1 cellular context compared by ENCODE assay signal in the genomic region with DNA sequence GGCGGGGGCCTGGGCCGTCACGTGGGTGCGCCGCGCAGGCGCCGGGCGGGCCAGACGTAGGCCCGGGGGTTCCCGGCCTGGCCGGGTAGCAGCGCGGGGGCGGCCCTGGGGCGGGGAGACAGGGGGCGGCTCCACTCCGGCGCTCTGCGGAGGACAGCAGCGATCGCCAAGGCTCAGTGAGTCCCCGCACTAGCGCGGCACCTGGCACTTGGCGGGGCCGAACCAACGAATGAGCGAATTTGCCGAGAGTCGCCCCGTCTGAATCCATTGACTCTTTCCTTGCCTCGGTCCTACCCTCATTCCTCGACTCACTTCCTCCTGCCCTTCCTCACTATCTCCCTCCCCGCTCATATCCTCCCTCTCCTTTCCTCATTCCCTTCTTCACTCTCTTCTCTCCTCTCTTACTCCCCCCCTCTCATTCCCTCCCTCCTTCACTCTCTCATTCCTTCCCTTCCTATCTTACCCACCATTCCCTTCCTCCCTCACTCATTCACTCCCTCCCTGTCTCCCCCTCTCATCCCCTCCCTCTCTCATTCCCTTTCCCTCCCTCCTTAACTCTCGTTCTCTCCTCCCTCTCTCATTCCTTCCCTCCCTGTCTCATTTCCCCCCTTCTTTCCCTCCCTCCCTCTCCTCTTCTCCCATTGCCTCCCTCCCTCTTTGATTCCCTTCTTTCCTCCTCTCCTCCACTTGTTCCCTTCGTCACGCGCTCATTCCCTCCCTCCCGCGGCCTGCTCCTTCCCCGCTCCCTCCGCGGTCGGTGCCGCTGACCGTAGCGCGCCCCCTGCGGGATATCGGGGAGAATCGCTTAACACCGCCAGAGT.
TF ChIP-seq lines count a peak whose summit lies in the region.

No MANE protein-coding gene starts in this region.

TF ChIP-seq in GM12878, 131 proteins besides CTCF, POLR2A, EP300 and RAD21 (continued from another document and continues in another):
- TF ChIP-seq HDAC6 (IDR thresholded peaks at IDR 0.05; ENCODE audit: unreplicated experiment) = no peak
- TF ChIP-seq TCF3 (IDR thresholded peaks at IDR 0.05; ENCODE audit: borderline replicate concordance, insufficient read depth, low read depth, low read length) = no peak
- no peak for TF ChIP-seq ZNF217 (IDR thresholded peaks at IDR 0.05)
- TF ChIP-seq, protein P1, sequence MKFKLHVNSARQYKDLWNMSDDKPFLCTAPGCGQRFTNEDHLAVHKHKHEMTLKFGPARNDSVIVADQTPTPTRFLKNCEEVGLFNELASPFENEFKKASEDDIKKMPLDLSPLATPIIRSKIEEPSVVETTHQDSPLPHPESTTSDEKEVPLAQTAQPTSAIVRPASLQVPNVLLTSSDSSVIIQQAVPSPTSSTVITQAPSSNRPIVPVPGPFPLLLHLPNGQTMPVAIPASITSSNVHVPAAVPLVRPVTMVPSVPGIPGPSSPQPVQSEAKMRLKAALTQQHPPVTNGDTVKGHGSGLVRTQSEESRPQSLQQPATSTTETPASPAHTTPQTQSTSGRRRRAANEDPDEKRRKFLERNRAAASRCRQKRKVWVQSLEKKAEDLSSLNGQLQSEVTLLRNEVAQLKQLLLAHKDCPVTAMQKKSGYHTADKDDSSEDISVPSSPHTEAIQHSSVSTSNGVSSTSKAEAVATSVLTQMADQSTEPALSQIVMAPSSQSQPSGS (IDR thresholded peaks at IDR 0.05; ENCODE audit: low read length) = no peak
- TF ChIP-seq SMARCA5 (IDR thresholded peaks at IDR 0.05) = peak; percentile 71; the same call in 1 of the 2 replicates
- TF ChIP-seq SMC3 (IDR thresholded peaks at IDR 0.05; ENCODE audit: borderline replicate concordance, low read length) = peak; percentile 64
- no peak for TF ChIP-seq MEF2B (IDR thresholded peaks at IDR 0.05; ENCODE audit: partially characterized antibody, poor library complexity, severe bottlenecking)
- TF ChIP-seq TCF12 (IDR thresholded peaks at IDR 0.05; ENCODE audit: low read depth, low read length) = peak; percentile 71; the same call in 1 of the 2 replicates
- TF ChIP-seq SMAD5 (IDR thresholded peaks at IDR 0.05; ENCODE audit: low read depth) = no peak
- TF ChIP-seq, protein P2, sequence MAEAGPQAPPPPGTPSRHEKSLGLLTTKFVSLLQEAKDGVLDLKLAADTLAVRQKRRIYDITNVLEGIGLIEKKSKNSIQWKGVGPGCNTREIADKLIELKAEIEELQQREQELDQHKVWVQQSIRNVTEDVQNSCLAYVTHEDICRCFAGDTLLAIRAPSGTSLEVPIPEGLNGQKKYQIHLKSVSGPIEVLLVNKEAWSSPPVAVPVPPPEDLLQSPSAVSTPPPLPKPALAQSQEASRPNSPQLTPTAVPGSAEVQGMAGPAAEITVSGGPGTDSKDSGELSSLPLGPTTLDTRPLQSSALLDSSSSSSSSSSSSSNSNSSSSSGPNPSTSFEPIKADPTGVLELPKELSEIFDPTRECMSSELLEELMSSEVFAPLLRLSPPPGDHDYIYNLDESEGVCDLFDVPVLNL (IDR thresholded peaks at IDR 0.05; ENCODE audit: low read depth, low read length) = no peak
- no peak for TF ChIP-seq FOXM1 (IDR thresholded peaks at IDR 0.05; ENCODE audit: low read depth, low read length)
- peak; percentile 80; the same call in 1 of the 2 replicates for TF ChIP-seq RB1 (IDR thresholded peaks at IDR 0.05; ENCODE audit: borderline replicate concordance)
- no peak for TF ChIP-seq CHD2 (IDR thresholded peaks at IDR 0.05; ENCODE audit: borderline replicate concordance, low read depth, low read length)
- TF ChIP-seq SUPT20H (IDR thresholded peaks at IDR 0.05; ENCODE audit: borderline replicate concordance, control insufficient read depth, low read depth, low read length) = no peak
- TF ChIP-seq RUNX3 (IDR thresholded peaks at IDR 0.05; ENCODE audit: low read length) = peak; percentile 46
- TF ChIP-seq, protein P3, sequence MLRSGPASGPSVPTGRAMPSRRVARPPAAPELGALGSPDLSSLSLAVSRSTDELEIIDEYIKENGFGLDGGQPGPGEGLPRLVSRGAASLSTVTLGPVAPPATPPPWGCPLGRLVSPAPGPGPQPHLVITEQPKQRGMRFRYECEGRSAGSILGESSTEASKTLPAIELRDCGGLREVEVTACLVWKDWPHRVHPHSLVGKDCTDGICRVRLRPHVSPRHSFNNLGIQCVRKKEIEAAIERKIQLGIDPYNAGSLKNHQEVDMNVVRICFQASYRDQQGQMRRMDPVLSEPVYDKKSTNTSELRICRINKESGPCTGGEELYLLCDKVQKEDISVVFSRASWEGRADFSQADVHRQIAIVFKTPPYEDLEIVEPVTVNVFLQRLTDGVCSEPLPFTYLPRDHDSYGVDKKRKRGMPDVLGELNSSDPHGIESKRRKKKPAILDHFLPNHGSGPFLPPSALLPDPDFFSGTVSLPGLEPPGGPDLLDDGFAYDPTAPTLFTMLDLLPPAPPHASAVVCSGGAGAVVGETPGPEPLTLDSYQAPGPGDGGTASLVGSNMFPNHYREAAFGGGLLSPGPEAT (IDR thresholded peaks at IDR 0.05; ENCODE audit: low read depth) = peak; percentile 94
- TF ChIP-seq YY1 (IDR thresholded peaks at IDR 0.05; ENCODE audit: low read depth, low read length) = no peak
- no peak for TF ChIP-seq HCFC1 (IDR thresholded peaks at IDR 0.05; ENCODE audit: low read length)
- TF ChIP-seq NFXL1 (IDR thresholded peaks at IDR 0.05; ENCODE audit: borderline replicate concordance) = no peak
- TF ChIP-seq, protein P4, sequence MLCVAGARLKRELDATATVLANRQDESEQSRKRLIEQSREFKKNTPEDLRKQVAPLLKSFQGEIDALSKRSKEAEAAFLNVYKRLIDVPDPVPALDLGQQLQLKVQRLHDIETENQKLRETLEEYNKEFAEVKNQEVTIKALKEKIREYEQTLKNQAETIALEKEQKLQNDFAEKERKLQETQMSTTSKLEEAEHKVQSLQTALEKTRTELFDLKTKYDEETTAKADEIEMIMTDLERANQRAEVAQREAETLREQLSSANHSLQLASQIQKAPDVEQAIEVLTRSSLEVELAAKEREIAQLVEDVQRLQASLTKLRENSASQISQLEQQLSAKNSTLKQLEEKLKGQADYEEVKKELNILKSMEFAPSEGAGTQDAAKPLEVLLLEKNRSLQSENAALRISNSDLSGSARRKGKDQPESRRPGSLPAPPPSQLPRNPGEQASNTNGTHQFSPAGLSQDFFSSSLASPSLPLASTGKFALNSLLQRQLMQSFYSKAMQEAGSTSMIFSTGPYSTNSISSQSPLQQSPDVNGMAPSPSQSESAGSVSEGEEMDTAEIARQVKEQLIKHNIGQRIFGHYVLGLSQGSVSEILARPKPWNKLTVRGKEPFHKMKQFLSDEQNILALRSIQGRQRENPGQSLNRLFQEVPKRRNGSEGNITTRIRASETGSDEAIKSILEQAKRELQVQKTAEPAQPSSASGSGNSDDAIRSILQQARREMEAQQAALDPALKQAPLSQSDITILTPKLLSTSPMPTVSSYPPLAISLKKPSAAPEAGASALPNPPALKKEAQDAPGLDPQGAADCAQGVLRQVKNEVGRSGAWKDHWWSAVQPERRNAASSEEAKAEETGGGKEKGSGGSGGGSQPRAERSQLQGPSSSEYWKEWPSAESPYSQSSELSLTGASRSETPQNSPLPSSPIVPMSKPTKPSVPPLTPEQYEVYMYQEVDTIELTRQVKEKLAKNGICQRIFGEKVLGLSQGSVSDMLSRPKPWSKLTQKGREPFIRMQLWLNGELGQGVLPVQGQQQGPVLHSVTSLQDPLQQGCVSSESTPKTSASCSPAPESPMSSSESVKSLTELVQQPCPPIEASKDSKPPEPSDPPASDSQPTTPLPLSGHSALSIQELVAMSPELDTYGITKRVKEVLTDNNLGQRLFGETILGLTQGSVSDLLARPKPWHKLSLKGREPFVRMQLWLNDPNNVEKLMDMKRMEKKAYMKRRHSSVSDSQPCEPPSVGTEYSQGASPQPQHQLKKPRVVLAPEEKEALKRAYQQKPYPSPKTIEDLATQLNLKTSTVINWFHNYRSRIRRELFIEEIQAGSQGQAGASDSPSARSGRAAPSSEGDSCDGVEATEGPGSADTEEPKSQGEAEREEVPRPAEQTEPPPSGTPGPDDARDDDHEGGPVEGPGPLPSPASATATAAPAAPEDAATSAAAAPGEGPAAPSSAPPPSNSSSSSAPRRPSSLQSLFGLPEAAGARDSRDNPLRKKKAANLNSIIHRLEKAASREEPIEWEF (IDR thresholded peaks at IDR 0.05; ENCODE audit: insufficient replicate concordance, low read depth, low read length) = no peak
- TF ChIP-seq SPI1 (IDR thresholded peaks at IDR 0.05; ENCODE audit: borderline replicate concordance, insufficient read depth, low read depth, low read length) = no peak
- TF ChIP-seq, protein P5, sequence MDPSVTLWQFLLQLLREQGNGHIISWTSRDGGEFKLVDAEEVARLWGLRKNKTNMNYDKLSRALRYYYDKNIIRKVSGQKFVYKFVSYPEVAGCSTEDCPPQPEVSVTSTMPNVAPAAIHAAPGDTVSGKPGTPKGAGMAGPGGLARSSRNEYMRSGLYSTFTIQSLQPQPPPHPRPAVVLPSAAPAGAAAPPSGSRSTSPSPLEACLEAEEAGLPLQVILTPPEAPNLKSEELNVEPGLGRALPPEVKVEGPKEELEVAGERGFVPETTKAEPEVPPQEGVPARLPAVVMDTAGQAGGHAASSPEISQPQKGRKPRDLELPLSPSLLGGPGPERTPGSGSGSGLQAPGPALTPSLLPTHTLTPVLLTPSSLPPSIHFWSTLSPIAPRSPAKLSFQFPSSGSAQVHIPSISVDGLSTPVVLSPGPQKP (IDR thresholded peaks at IDR 0.05; ENCODE audit: low read depth, low read length) = no peak
- no peak for TF ChIP-seq CBFB (IDR thresholded peaks at IDR 0.05; ENCODE audit: low read depth)
- TF ChIP-seq CBX3 (IDR thresholded peaks at IDR 0.05; ENCODE audit: borderline replicate concordance, low read depth) = no peak
- TF ChIP-seq ZSCAN29 (IDR thresholded peaks at IDR 0.05) = no peak
- no peak for TF ChIP-seq JUNB (IDR thresholded peaks at IDR 0.05)
- peak; percentile 66; the same call in 1 of the 2 replicates for TF ChIP-seq EED (IDR thresholded peaks at IDR 0.05; ENCODE audit: low read depth)
- no peak for TF ChIP-seq TBL1XR1 (IDR thresholded peaks at IDR 0.05; ENCODE audit: low read depth, low read length)
- TF ChIP-seq POLR2AphosphoS5 (IDR thresholded peaks at IDR 0.05; ENCODE audit: low read length) = peak; percentile 44; the same call in 1 of the 2 replicates
- TF ChIP-seq, protein P6, sequence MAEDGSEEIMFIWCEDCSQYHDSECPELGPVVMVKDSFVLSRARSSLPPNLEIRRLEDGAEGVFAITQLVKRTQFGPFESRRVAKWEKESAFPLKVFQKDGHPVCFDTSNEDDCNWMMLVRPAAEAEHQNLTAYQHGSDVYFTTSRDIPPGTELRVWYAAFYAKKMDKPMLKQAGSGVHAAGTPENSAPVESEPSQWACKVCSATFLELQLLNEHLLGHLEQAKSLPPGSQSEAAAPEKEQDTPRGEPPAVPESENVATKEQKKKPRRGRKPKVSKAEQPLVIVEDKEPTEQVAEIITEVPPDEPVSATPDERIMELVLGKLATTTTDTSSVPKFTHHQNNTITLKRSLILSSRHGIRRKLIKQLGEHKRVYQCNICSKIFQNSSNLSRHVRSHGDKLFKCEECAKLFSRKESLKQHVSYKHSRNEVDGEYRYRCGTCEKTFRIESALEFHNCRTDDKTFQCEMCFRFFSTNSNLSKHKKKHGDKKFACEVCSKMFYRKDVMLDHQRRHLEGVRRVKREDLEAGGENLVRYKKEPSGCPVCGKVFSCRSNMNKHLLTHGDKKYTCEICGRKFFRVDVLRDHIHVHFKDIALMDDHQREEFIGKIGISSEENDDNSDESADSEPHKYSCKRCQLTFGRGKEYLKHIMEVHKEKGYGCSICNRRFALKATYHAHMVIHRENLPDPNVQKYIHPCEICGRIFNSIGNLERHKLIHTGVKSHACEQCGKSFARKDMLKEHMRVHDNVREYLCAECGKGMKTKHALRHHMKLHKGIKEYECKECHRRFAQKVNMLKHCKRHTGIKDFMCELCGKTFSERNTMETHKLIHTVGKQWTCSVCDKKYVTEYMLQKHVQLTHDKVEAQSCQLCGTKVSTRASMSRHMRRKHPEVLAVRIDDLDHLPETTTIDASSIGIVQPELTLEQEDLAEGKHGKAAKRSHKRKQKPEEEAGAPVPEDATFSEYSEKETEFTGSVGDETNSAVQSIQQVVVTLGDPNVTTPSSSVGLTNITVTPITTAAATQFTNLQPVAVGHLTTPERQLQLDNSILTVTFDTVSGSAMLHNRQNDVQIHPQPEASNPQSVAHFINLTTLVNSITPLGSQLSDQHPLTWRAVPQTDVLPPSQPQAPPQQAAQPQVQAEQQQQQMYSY (CRISPR knock-in tag; IDR thresholded peaks at IDR 0.05) = no peak
- TF ChIP-seq SUZ12 (IDR thresholded peaks at IDR 0.05; ENCODE audit: unreplicated experiment) = no peak
- peak; percentile 46 for TF ChIP-seq SMAD1 (IDR thresholded peaks at IDR 0.05; ENCODE audit: low read depth, partially characterized antibody)
- peak; percentile 10 to 58; a peak in 2 of 4 replicates for TF ChIP-seq BHLHE40 (IDR thresholded peaks at IDR 0.05; ENCODE audit: borderline replicate concordance in 1 of 2, low read depth in 2 of 2, low read length in 1 of 2)
- TF ChIP-seq, protein P7, sequence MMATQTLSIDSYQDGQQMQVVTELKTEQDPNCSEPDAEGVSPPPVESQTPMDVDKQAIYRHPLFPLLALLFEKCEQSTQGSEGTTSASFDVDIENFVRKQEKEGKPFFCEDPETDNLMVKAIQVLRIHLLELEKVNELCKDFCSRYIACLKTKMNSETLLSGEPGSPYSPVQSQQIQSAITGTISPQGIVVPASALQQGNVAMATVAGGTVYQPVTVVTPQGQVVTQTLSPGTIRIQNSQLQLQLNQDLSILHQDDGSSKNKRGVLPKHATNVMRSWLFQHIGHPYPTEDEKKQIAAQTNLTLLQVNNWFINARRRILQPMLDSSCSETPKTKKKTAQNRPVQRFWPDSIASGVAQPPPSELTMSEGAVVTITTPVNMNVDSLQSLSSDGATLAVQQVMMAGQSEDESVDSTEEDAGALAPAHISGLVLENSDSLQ (IDR thresholded peaks at IDR 0.05) = peak; percentile 39
- TF ChIP-seq CBX5 (IDR thresholded peaks at IDR 0.05; ENCODE audit: low read depth) = no peak
- TF ChIP-seq, protein P8, sequence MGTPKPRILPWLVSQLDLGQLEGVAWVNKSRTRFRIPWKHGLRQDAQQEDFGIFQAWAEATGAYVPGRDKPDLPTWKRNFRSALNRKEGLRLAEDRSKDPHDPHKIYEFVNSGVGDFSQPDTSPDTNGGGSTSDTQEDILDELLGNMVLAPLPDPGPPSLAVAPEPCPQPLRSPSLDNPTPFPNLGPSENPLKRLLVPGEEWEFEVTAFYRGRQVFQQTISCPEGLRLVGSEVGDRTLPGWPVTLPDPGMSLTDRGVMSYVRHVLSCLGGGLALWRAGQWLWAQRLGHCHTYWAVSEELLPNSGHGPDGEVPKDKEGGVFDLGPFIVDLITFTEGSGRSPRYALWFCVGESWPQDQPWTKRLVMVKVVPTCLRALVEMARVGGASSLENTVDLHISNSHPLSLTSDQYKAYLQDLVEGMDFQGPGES (IDR thresholded peaks at IDR 0.05) = no peak
- TF ChIP-seq PAX8 (IDR thresholded peaks at IDR 0.05) = no peak
- peak; percentile 76 for TF ChIP-seq MTA2 (IDR thresholded peaks at IDR 0.05; ENCODE audit: low read depth)
- TF ChIP-seq CREB1 (IDR thresholded peaks at IDR 0.05; ENCODE audit: low read depth) = no peak
- TF ChIP-seq ETV6 (conservative IDR thresholded peaks at IDR 0.05 in 1 of 2, IDR thresholded peaks at IDR 0.05 in 1 of 2; ENCODE audit: borderline replicate concordance in 1 of 2, low read depth in 1 of 2) = no peak
- TF ChIP-seq WRNIP1 (IDR thresholded peaks at IDR 0.05; ENCODE audit: borderline replicate concordance, low read depth, low read length) = no peak
- no peak for TF ChIP-seq ZNF207 (IDR thresholded peaks at IDR 0.05; ENCODE audit: borderline replicate concordance)
- TF ChIP-seq ESRRA (IDR thresholded peaks at IDR 0.05; ENCODE audit: low read length) = no peak
